In the genomic region with DNA sequence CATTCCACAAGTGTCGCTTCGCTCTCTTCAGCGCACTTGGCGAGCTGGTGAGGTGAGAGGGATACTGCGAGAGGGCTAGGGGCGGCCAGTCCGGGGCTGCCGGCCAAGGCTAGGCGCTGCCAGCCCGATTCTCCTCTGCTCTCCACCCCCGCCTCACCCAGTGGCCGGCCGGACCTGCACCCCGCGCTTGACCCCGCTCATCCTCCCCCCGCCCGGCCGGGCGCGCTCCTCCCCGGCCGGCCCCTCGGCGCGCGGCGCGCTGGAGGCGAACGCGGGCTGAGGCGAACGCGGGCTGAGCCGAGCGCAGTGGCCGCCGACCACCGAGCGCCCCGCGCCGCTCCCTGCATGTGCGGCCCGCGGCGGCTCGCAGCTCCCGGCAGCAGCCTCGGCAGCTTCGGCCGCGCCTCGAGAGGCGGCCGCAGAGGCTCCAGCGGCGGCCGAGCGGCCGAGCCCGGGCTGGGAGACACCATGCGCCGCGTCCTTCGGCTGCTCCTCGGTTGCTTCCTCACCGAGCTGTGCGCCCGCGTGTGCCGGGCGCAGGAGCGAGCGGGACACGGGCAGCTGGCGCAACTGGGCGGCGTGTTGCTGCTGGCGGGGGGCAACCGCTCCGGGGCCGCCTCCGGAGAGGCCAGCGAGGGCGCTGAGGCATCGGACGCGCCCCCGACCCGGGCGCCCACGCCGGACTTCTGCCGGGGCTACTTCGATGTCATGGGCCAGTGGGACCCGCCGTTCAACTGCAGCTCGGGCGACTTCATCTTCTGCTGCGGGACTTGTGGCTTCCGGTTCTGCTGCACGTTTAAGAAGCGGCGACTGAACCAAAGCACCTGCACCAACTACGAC, we compare ENCODE assay signal across 9 cellular contexts. TPM values are rescaled to one million over a fixed set of nuclear protein-coding genes. Genes with fewer than 3 reads are reported as not detected.
A peak's percentile ranks its signal among the peaks of the same experiment; 100 is the strongest.
DNase-seq lines count a peak whose midpoint lies in the region; ATAC-seq lines count a peak whose summit lies in the region.
"Had no signal": no experiment of that assay in that cellular context is flagged by ENCODE, and none has a peak within 500 bp of the region (broad histone marks: within the 10 kb centered on the region; RNA-seq: fewer than 3 reads in every experiment).

A gene (plus strand): TSS at position 2 of the 840 bp plus-strand sequence.

- CTCF ChIA-PET in activated CD4-positive, alpha-beta T cell treated with anti-CD3 and anti-CD28 coated beads, Interleukin-2, amount 10 ng/mL, durations not matched to agents 7 days and 5 days (lab: Charles Lee), result no interaction called here

- H3K4me1 ChIP-seq in adipocyte (ENCODE audit: control insufficient read depth, insufficient read depth, low read length) (no peaks in the 10 kb centered on the region), stomach smooth muscle (ENCODE audit: control insufficient read depth, insufficient read depth, low read length) (peaks cover 21% of the 10 kb centered on the region)

- no peak within 1 kb of the TSS for H3K4me3 Mint-ChIP-seq in activated CD4-positive, alpha-beta T cell treated with anti-CD3 and anti-CD28 coated beads, Interleukin-2, amount 10 ng/mL, durations not matched to agents 7 days and 5 days

- no peak within 1 kb of the TSS for H3K27ac ChIP-seq in stomach smooth muscle (ENCODE audit: low read length)

- H3K36me3 ChIP-seq in adipocyte (ENCODE audit: control insufficient read depth, insufficient read depth, low read length, severe bottlenecking), result no peaks in the 10 kb centered on the region
- H3K36me3 ChIP-seq in stomach smooth muscle (ENCODE audit: control insufficient read depth in 2 of 2, insufficient read depth in 2 of 2, low read length in 2 of 2), result no peaks in the 10 kb centered on the region

- peaks cover 9% of the 10 kb centered on the region for H3K4me1 Mint-ChIP-seq in activated CD4-positive, alpha-beta T cell treated with anti-CD3 and anti-CD28 coated beads, Interleukin-2, amount 10 ng/mL, durations not matched to agents 7 days and 5 days

- no peaks in the 10 kb centered on the region for H3K9me3 ChIP-seq in adipocyte (ENCODE audit: control insufficient read depth, low read length)
- no peaks in the 10 kb centered on the region for H3K9me3 ChIP-seq in stomach smooth muscle (ENCODE audit: control insufficient read depth in 2 of 2, low read length in 2 of 2)

- DNase-seq in activated CD4-positive, alpha-beta T cell treated with anti-CD3 and anti-CD28 coated beads, Interleukin-2, amount 10 ng/mL, durations not matched to agents 7 days and 5 days, result peak; percentile 12
- no peak for DNase-seq in activated CD4-positive, alpha-beta T cell treated with anti-CD3 and anti-CD28 coated beads for 4 hours
- peak; percentile 51 for DNase-seq in adipocyte (ENCODE audit: low read depth)
- peak; percentile 64 for DNase-seq in kidney tubule cell (ENCODE audit: low spot score)
- DNase-seq in NOMO-1 treated with dmso at 0.1 percent for 144 hours (lab: John Stamatoyannopoulos, UW; ENCODE audit: unreplicated experiment), result no peak
- no peak for DNase-seq in NCI-H226
- DNase-seq: stimulated activated CD4-positive, alpha-beta T cell treated with anti-CD3 and anti-CD28 coated beads, Interleukin-12 subunit alpha, Interleukin-12 subunit beta, amount 100 ng/mL, for 4 hours had no signal

- no peaks in the 10 kb centered on the region for H3K9me3 Mint-ChIP-seq in activated CD4-positive, alpha-beta T cell treated with anti-CD3 and anti-CD28 coated beads, Interleukin-2, amount 10 ng/mL, durations not matched to agents 7 days and 5 days

- H3K27me3 ChIP-seq in adipocyte (replicated peaks; ENCODE audit: control insufficient read depth, insufficient read depth, low read length) (peaks cover 38% of the 10 kb centered on the region), stomach smooth muscle (ENCODE audit: control insufficient read depth in 1 of 2, insufficient read depth in 2 of 2, low read length in 2 of 2) (peaks cover 41 to 49% of the 10 kb centered on the region in 2 donors)

- no peak for ATAC-seq in HG02642 (IDR thresholded peaks at IDR 0.05; ENCODE audit: poor library complexity, unreplicated experiment)

- H3K27ac Mint-ChIP-seq in activated CD4-positive, alpha-beta T cell treated with anti-CD3 and anti-CD28 coated beads, Interleukin-2, amount 10 ng/mL, durations not matched to agents 7 days and 5 days, result peak within 1 kb of the TSS; percentile 57

- POLR2A ChIA-PET in activated CD4-positive, alpha-beta T cell treated with anti-CD3 and anti-CD28 coated beads, Interleukin-2, amount 10 ng/mL, durations not matched to agents 7 days and 5 days (lab: Charles Lee), result interaction anchor here (0.7 kb wide), 1 partner anchor 13 kb away, joined by 5 read pairs; no protein-coding TSS in a partner anchor

- peaks cover 67% of the 10 kb centered on the region for H3K27me3 Mint-ChIP-seq in activated CD4-positive, alpha-beta T cell treated with anti-CD3 and anti-CD28 coated beads, Interleukin-2, amount 10 ng/mL, durations not matched to agents 7 days and 5 days

- H3K9ac ChIP-seq in adipocyte (ENCODE audit: low read length) (peak within 1 kb of the TSS; percentile 70), stomach smooth muscle (ENCODE audit: low read length in 2 of 2) (no peak within 1 kb of the TSS)

- H3K36me3 Mint-ChIP-seq in activated CD4-positive, alpha-beta T cell treated with anti-CD3 and anti-CD28 coated beads, Interleukin-2, amount 10 ng/mL, durations not matched to agents 7 days and 5 days (ENCODE audit: low read depth), result no peaks in the 10 kb centered on the region

- H3K4me3 ChIP-seq in adipocyte (ENCODE audit: low read length), result peak within 1 kb of the TSS; percentile 77
- H3K4me3 ChIP-seq in stomach smooth muscle (ENCODE audit: low read length in 2 of 2), result peak within 1 kb of the TSS; percentile 49 to 52

RNA-seq across cellular contexts. Expression of the gene that starts here (rescaled TPM):
- under 1 TPM in 1 of 2 experiments, not detected in 1; 0.04 TPM for total RNA-seq in activated CD4-positive, alpha-beta T cell treated with anti-CD3 and anti-CD28 coated beads, Interleukin-2, amount 10 ng/mL, durations not matched to agents 7 days and 5 days

Comparison
In these comparisons a context has a peak if more than half of its experiments do, and no peak if none do; other contexts are left out.
1. Peak in DNase-seq in activated CD4-positive, alpha-beta T cell treated with anti-CD3 and anti-CD28 coated beads, Interleukin-2, amount 10 ng/mL, durations not matched to agents 7 days and 5 days; RNA of the gene not detected or under 1 TPM.
2. DNase-seq: peak in adipocyte (single experiment) and kidney tubule cell (single experiment); none in activated CD4-positive, alpha-beta T cell treated with anti-CD3 and anti-CD28 coated beads for 4 hours (0 of 2), NOMO-1 treated with dmso at 0.1 percent for 144 hours (single experiment) and NCI-H226 (single experiment).